ENCODE assay signal across 8 cellular contexts in the genomic region with DNA sequence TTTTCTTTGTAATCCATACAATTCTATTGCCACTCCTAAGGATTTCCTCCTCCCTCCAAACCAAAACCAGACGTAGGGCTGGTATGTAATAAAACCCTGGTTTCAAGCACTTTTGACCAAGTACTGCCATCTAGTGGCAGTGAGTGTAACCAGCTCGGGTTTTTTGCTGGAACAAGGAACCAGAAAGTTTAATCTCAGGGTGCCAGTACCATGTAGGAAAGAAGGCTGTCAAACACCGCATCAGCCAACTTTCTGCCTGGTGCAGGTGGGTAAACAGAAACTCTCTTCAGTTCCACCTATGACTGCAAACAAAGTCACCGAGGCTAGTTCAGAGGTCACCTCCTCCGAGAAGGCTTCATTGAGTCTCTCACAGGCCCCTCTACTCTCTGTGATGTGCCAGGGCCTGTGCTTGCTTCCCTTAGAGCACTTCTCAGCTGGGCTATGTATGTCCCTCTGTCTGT. TPM values are rescaled to one million over a fixed set of nuclear protein-coding genes. Genes with fewer than 3 reads are reported as not detected.
A peak's percentile ranks its signal among the peaks of the same experiment; 100 is the strongest.
DNase-seq lines count a peak whose midpoint lies in the region; ATAC-seq and TF ChIP-seq lines count a peak whose summit lies in the region.

No MANE protein-coding gene starts in this region.

- CTCF ChIA-PET in activated CD8-positive, alpha-beta memory T cell treated with anti-CD3 and anti-CD28 coated beads, Interleukin-2, amount 10 ng/mL, durations not matched to agents 7 days and 5 days (lab: Charles Lee) = interaction anchor here (0.7 to 5.8 kb wide), 14 partner anchors 10 to 158 kb away, joined by 3 to 108 read pairs (median 4); partner anchors contain the start of genes SMYD1 and THNSL2

- H3K4me3 ChIP-seq in epithelial cell of esophagus (ENCODE audit: low read length) = no peak overlapping the region
- H3K4me3 ChIP-seq in mucosa of descending colon = no peak overlapping the region

- peak; percentile 49 for DNase-seq in GDM1 (lab: John Stamatoyannopoulos, UW)
- DNase-seq in NOMO-1 treated with DMSO at 0.1 percent for 48 hours (lab: John Stamatoyannopoulos, UW; ENCODE audit: unreplicated experiment) = peak; percentile 53
- DNase-seq in activated CD8-positive, alpha-beta memory T cell treated with anti-CD3 and anti-CD28 coated beads, Interleukin-2, amount 10 ng/mL, durations not matched to agents 7 days and 5 days = peak; percentile 69
- DNase-seq in epithelial cell of esophagus (ENCODE audit: low read depth) = peak; percentile 70
- DNase-seq in mucosa of descending colon = peak in 2 of 3 donors; percentile 45 to 86
- DNase-seq in superior temporal gyrus (ENCODE audit: extremely low spot score) = peak; percentile 96

- no peaks in the 10 kb centered on the region for H3K27me3 Mint-ChIP-seq in activated CD8-positive, alpha-beta memory T cell treated with anti-CD3 and anti-CD28 coated beads, Interleukin-2, amount 10 ng/mL, durations not matched to agents 7 days and 5 days

- H3K4me3 Mint-ChIP-seq in activated CD8-positive, alpha-beta memory T cell treated with anti-CD3 and anti-CD28 coated beads, Interleukin-2, amount 10 ng/mL, durations not matched to agents 7 days and 5 days = no peak overlapping the region

- no peaks in the 10 kb centered on the region for H3K9me3 ChIP-seq in mucosa of descending colon

- TF ChIP-seq CTCF in epithelial cell of esophagus (IDR thresholded peaks at IDR 0.05; ENCODE audit: insufficient read depth, low read depth, low read length, missing control alignments) = peak; percentile 86
- TF ChIP-seq CTCF in mucosa of descending colon (IDR thresholded peaks at IDR 0.05) = peak; percentile 73

- ATAC-seq in HG03354 (IDR thresholded peaks at IDR 0.05; ENCODE audit: poor library complexity, severe bottlenecking, unreplicated experiment) (peak; percentile 68), mucosa of descending colon (peak; percentile 98), HG03520 (IDR thresholded peaks at IDR 0.05; ENCODE audit: unreplicated experiment) (no peak)
- ATAC-seq in activated CD8-positive, alpha-beta memory T cell treated with anti-CD3 and anti-CD28 coated beads, Interleukin-2, amount 10 ng/mL, durations not matched to agents 7 days and 5 days = peak; percentile 47

- no peaks in the 10 kb centered on the region for H3K4me1 Mint-ChIP-seq in activated CD8-positive, alpha-beta memory T cell treated with anti-CD3 and anti-CD28 coated beads, Interleukin-2, amount 10 ng/mL, durations not matched to agents 7 days and 5 days

- H3K9me3 Mint-ChIP-seq in activated CD8-positive, alpha-beta memory T cell treated with anti-CD3 and anti-CD28 coated beads, Interleukin-2, amount 10 ng/mL, durations not matched to agents 7 days and 5 days (ENCODE audit: low read depth) = no peaks in the 10 kb centered on the region

- no peak overlapping the region for H3K27ac Mint-ChIP-seq in activated CD8-positive, alpha-beta memory T cell treated with anti-CD3 and anti-CD28 coated beads, Interleukin-2, amount 10 ng/mL, durations not matched to agents 7 days and 5 days

- H3K36me3 ChIP-seq in mucosa of descending colon (ENCODE audit: low read depth) = no peaks in the 10 kb centered on the region

- peaks cover 3% of the 10 kb centered on the region for H3K4me1 ChIP-seq in mucosa of descending colon (ENCODE audit: low read depth)

- H3K36me3 Mint-ChIP-seq in activated CD8-positive, alpha-beta memory T cell treated with anti-CD3 and anti-CD28 coated beads, Interleukin-2, amount 10 ng/mL, durations not matched to agents 7 days and 5 days = no peaks in the 10 kb centered on the region

- intact Hi-C loops in mucosa of descending colon (cut with DNase I, micrococcal nuclease) = loop anchor here (10.0 kb wide), 1 partner anchor 95 kb away; the partner anchor contains the start of gene SMYD1 (in 2 of the 2)

RNA-seq across cellular contexts. Expression of gene THNSL2, which starts 10.2 kb away (rescaled TPM):
- total RNA-seq in activated CD8-positive, alpha-beta memory T cell treated with anti-CD3 and anti-CD28 coated beads, Interleukin-2, amount 10 ng/mL, durations not matched to agents 7 days and 5 days = under 1 TPM; 0.53 to 0.77 TPM
- 10 to 100 TPM; 16.8 to 33.3 (median 16.8) TPM for total RNA-seq in mucosa of descending colon

RNA-seq across cellular contexts. Expression of gene FABP1, which starts 32.1 kb away (rescaled TPM):
- total RNA-seq in activated CD8-positive, alpha-beta memory T cell treated with anti-CD3 and anti-CD28 coated beads, Interleukin-2, amount 10 ng/mL, durations not matched to agents 7 days and 5 days = not detected
- 1,000 to 10,000 TPM in 2 of 3 donors, 100 to 1,000 TPM in 1; 768 to 5,199 (median 1,319) TPM for total RNA-seq in mucosa of descending colon

Comparison
In these comparisons a context has a peak if more than half of its experiments do, and no peak if none do; other contexts are left out.
1. RNA of gene THNSL2, which starts 10.2 kb away (total RNA-seq): 16.8 to 33.3 TPM in mucosa of descending colon; 0.53 to 0.77 TPM in activated CD8-positive, alpha-beta memory T cell treated with anti-CD3 and anti-CD28 coated beads, Interleukin-2, amount 10 ng/mL, durations not matched to agents 7 days and 5 days; every median in the first group is over 10 times any median in the second.
2. RNA of gene FABP1, which starts 32.1 kb away (total RNA-seq): 768 to 5,199 TPM in mucosa of descending colon; not detected in activated CD8-positive, alpha-beta memory T cell treated with anti-CD3 and anti-CD28 coated beads, Interleukin-2, amount 10 ng/mL, durations not matched to agents 7 days and 5 days; every median in the first group is over 100 times any median in the second.
3. Peak in every context shown above with its lines, with median percentiles within 50 percentile points of each other: DNase-seq.